ENCODE assay signal across 11 cellular contexts in the genomic region with DNA sequence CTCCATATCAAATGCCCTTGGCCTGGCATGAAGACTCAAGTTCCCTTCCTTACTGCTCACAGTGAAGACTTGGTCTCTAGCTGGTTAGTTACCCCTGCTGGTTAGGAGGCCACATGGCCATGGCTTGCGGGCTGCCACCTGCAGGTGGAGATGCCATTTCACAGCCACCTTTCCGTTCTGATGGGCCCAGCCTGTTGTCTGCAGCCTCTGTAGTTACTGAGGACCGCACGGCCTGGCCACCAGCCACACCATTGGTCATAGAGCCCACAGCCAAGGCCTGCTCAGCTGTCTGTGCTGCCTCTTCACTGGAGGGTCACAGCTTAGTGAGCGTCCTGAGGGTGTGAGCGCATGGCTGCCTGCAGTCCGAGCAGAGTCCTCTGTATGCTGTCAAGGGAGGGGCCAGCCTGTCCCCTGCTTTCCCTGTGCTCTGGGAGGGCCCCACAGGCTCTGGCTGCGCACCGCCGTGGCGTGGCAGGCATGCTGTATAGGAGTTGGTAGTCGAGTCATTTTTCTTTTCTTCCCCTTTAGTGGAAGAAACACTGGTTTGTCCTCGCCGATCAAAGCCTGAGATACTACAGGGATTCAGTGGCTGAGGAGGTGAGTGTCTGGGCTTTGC. TPM values are rescaled to one million over a fixed set of nuclear protein-coding genes. Genes with fewer than 3 reads are reported as not detected.
DNase-seq lines count a peak whose midpoint lies in the region; ATAC-seq and TF ChIP-seq lines count a peak whose summit lies in the region.
"Had no signal": no experiment of that assay in that cellular context is flagged by ENCODE, and none has a peak within 500 bp of the region (broad histone marks: within the 10 kb centered on the region; RNA-seq: fewer than 3 reads in every experiment).

No MANE protein-coding gene starts in this region.

- TF ChIP-seq CTCF in endodermal cell (conservative IDR thresholded peaks at IDR 0.05) (peak; percentile 88), smooth muscle cell (IDR thresholded peaks at IDR 0.05; ENCODE audit: borderline replicate concordance, insufficient read depth, poor library complexity, severe bottlenecking) (peak; percentile 14), esophagus muscularis mucosa (IDR thresholded peaks at IDR 0.05) (no peak)

- H3K4me3 ChIP-seq in endodermal cell (ENCODE audit: low read length): no peak overlapping the region
- no peak overlapping the region for H3K4me3 ChIP-seq in smooth muscle cell
- no peak overlapping the region for H3K4me3 ChIP-seq in esophagus muscularis mucosa
- H3K4me3 ChIP-seq: skin epidermis had no signal

- H3K36me3 Mint-ChIP-seq in endodermal cell (ENCODE audit: low read depth): peaks cover 55% of the 10 kb centered on the region

- H3K4me3 Mint-ChIP-seq in endodermal cell: no peak overlapping the region

- H4K20me1 ChIP-seq in smooth muscle cell (ENCODE audit: low read depth): peaks cover 42% of the 10 kb centered on the region

- H3K27me3 Mint-ChIP-seq in endodermal cell (ENCODE audit: insufficient read depth): no peaks in the 10 kb centered on the region

- H3K9me3 Mint-ChIP-seq in endodermal cell: no peaks in the 10 kb centered on the region

- TF ChIP-seq POLR2A in esophagus muscularis mucosa (IDR thresholded peaks at IDR 0.05; ENCODE audit: low read depth): no peak

- no peak for TF ChIP-seq EP300 in esophagus muscularis mucosa (IDR thresholded peaks at IDR 0.05)

- H3K27me3 ChIP-seq in endodermal cell (ENCODE audit: control insufficient read depth, insufficient read depth, low read length, poor library complexity, severe bottlenecking): no peaks in the 10 kb centered on the region
- H3K27me3 ChIP-seq in smooth muscle cell (ENCODE audit: low read depth): no peaks in the 10 kb centered on the region
- H3K27me3 ChIP-seq in esophagus muscularis mucosa: no peaks in the 10 kb centered on the region

- H3K4me1 Mint-ChIP-seq in endodermal cell: peaks cover 3% of the 10 kb centered on the region

- H3K9me3 ChIP-seq in endodermal cell (ENCODE audit: control insufficient read depth, low read length): no peaks in the 10 kb centered on the region
- H3K9me3 ChIP-seq in smooth muscle cell (replicated peaks; ENCODE audit: low read depth): no peaks in the 10 kb centered on the region
- H3K9me3 ChIP-seq in esophagus muscularis mucosa: no peaks in the 10 kb centered on the region

- no peak overlapping the region for H3K4me2 ChIP-seq in smooth muscle cell
- H3K4me2 ChIP-seq: KMS-11 had no signal

- intact Hi-C loops in esophagus muscularis mucosa (cut with DNase I): loop anchor here (10.0 kb wide), 1 partner anchor 158 kb away; the partner anchor contains the start of gene NT5M

- H3K27ac Mint-ChIP-seq in endodermal cell: peak overlapping the region; percentile 68

- no peak for ATAC-seq in GM18858 (IDR thresholded peaks at IDR 0.05; ENCODE audit: unreplicated experiment)

- H3K27ac ChIP-seq in endodermal cell (ENCODE audit: low read depth, low read length) (no peak overlapping the region), smooth muscle cell (ENCODE audit: low read depth) (no peak overlapping the region), esophagus muscularis mucosa (replicated peaks in 1 of 4) (no peak overlapping the region)
- H3K27ac ChIP-seq: KMS-11, skin epidermis had no signal

- H2AFZ ChIP-seq in smooth muscle cell (ENCODE audit: low read depth): no peak overlapping the region

- no peaks in the 10 kb centered on the region for H3K79me2 ChIP-seq in smooth muscle cell (ENCODE audit: low read depth)

- H3F3A ChIP-seq in smooth muscle cell (ENCODE audit: low read depth): no peaks in the 10 kb centered on the region

- WGBS in endodermal cell (ENCODE audit: insufficient coverage in 1 of 2, insufficient read length in 1 of 2), 2 experiments: 85 to 86% methylated on average over 5 to 14 of the region's 14 CpGs
- 92% methylated on average over 14 of the region's 14 CpGs for WGBS in smooth muscle cell (ENCODE audit: low lambda C conversion rate)
- WGBS in esophagus muscularis mucosa: 100% methylated on average over 9 of the region's 14 CpGs

- peaks cover 63% of the 10 kb centered on the region for H3K36me3 ChIP-seq in endodermal cell (ENCODE audit: control insufficient read depth, insufficient read depth, low read length)
- no peaks in the 10 kb centered on the region for H3K36me3 ChIP-seq in smooth muscle cell (ENCODE audit: low read depth)
- H3K36me3 ChIP-seq in esophagus muscularis mucosa: peaks cover 38 to 84% (median 81%) of the 10 kb centered on the region in 4 donors

- DNase-seq in activated T-cell treated with anti-CD3 and anti-CD28 coated beads for 48 hours (ENCODE audit: low read depth) (peak; percentile 8), activated T-cell treated with anti-CD3 and anti-CD28 coated beads for 4 hours (no peak), SHP77 (lab: John Stamatoyannopoulos, UW) (peak; percentile 65 to 73), endodermal cell (peak; percentile 93), smooth muscle cell (lab: John Stamatoyannopoulos, UW; ENCODE audit: unreplicated experiment) (no peak), NCI-H1930 (lab: John Stamatoyannopoulos, UW) (no peak), esophagus muscularis mucosa (ENCODE audit: extremely low spot score) (no peak)
- DNase-seq: DMS79 treated with DMSO at 0.1 percent for 48 hours had no signal

- H3K4me1 ChIP-seq in endodermal cell (ENCODE audit: control insufficient read depth, insufficient read depth, low read length) (no peaks in the 10 kb centered on the region), smooth muscle cell (ENCODE audit: low read depth) (peaks cover 4% of the 10 kb centered on the region), esophagus muscularis mucosa (peaks cover 16 to 22% (median 18%) of the 10 kb centered on the region in 4 donors)

- H3K9ac ChIP-seq in endodermal cell (ENCODE audit: extremely low read depth, low read length, poor library complexity, severe bottlenecking): no peak overlapping the region
- no peak overlapping the region for H3K9ac ChIP-seq in smooth muscle cell (ENCODE audit: low read depth)
- H3K9ac ChIP-seq: KMS-11 had no signal

RNA-seq across cellular contexts. Expression of gene PLD6, which starts 59.2 kb away (rescaled TPM):
- total RNA-seq in endodermal cell: 1 to 10 TPM in 1 of 2 donors, under 1 TPM in 1; 0.42 to 1.5 TPM
- 1.6 TPM for polyA plus RNA-seq in endodermal cell (2013, experiment 1 of 2)
- 1.5 TPM for polyA plus RNA-seq in endodermal cell (2013, experiment 2 of 2)
- total RNA-seq in smooth muscle cell: 0.18 and 0.49 TPM in 2 replicates
- polyA plus RNA-seq in smooth muscle cell: 0.26 and 1.4 TPM in 2 replicates
- total RNA-seq in esophagus muscularis mucosa: 10 to 100 TPM in 1 of 4 donors, 1 to 10 TPM in 3; 3.1 to 13.7 (median 6.9) TPM

Comparison
In these comparisons a context has a peak if more than half of its experiments do, and no peak if none do; other contexts are left out.
1. DNase-seq: peak in activated T-cell treated with anti-CD3 and anti-CD28 coated beads for 48 hours (single experiment), SHP77 (2 of 2) and endodermal cell (single experiment); none in activated T-cell treated with anti-CD3 and anti-CD28 coated beads for 4 hours (single experiment), smooth muscle cell (single experiment), NCI-H1930 (0 of 2) and esophagus muscularis mucosa (single experiment).
2. CTCF ChIP-seq: peak in endodermal cell (single experiment) and smooth muscle cell (single experiment); none in esophagus muscularis mucosa (0 of 3).